Comparison of ENCODE assay signal across 6 cellular contexts in genomic region chr12:113914806-113915205, GRCh38.
"Had no signal": no experiment of that assay in that cellular context is flagged by ENCODE, and none has a peak within 500 bp of the region (broad histone marks: within the 10 kb centered on the region; RNA-seq: fewer than 3 reads in every experiment).

No MANE protein-coding gene starts in this region.

- ATAC-seq: HepG2, K562 had no signal

- H3K4me3 Mint-ChIP-seq: IgD-negative memory B cell had no signal

- H3K4me3 ChIP-seq: K562 had no signal

- H3K27me3 Mint-ChIP-seq: IgD-negative memory B cell had no signal

- DNase-seq: IMR-90, KBM-7 had no signal

- H3K27ac Mint-ChIP-seq: IgD-negative memory B cell had no signal

- H3K9me3 Mint-ChIP-seq: IgD-negative memory B cell had no signal

- H3K27ac ChIP-seq: HL-60 had no signal
